Comparison of ENCODE assay signal across 36 cellular contexts in the genomic region with DNA sequence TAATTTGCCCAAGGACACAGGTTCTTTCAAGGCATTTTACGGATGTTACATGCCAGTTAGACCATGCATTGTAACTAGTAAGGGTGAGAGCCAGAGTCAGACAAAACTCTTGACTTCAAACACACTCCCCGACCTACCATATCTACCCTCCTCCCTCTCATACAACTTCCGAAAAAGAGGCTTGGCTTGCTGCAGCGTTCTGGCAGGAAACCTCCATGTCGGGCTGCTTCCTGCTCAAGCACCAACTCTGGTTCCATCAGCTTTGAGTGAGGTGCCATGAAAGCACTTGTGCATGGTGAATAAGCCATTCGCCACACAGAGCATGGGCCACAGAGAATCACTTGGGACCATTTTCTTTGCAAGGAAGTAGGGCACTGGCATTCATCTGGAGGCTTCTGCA. TPM values are rescaled to one million over a fixed set of nuclear protein-coding genes. Genes with fewer than 3 reads are reported as not detected.
"Had no signal": no experiment of that assay in that cellular context is flagged by ENCODE, and none has a peak within 500 bp of the region (broad histone marks: within the 10 kb centered on the region; RNA-seq: fewer than 3 reads in every experiment).

No MANE protein-coding gene starts in this region.

- H3K4me2 ChIP-seq: smooth muscle cell had no signal

- H3K79me2 ChIP-seq: parathyroid adenoma had no signal

- H3K4me3 ChIP-seq: coronary artery, dorsolateral prefrontal cortex, psoas muscle, right atrium auricular region, smooth muscle cell, uterus had no signal

- DNase-seq: activated CD4-positive, alpha-beta T cell treated with anti-CD3 and anti-CD28 coated beads for 4 hours; activated CD4-positive, alpha-beta T cell treated with anti-CD3 and anti-CD28 coated beads, Interleukin-2, amount 50 U/mL, for 4 hours; activated CD8-positive, alpha-beta memory T cell treated with anti-CD3 and anti-CD28 coated beads for 24 hours; activated gamma-delta T cell treated with Interleukin-2 at 50 U/mL for 16 hours; activated naive CD4-positive, alpha-beta T cell treated with anti-CD3 and anti-CD28 coated beads, Interleukin-2, amount 50 U/mL, for 16 hours; activated T-cell treated with anti-CD3 and anti-CD28 coated beads, Interleukin-2, amount 50 U/mL, for 1 hour; amniotic stem cell; brain microvascular endothelial cell; dorsolateral prefrontal cortex; effector memory CD4-positive, alpha-beta T cell; erythroblast; head of caudate nucleus; hypothalamus; immature natural killer cell; naive B cell; occipital lobe; psoas muscle; stimulated activated CD4-positive, alpha-beta T cell treated with anti-CD3 and anti-CD28 coated beads, Interleukin-1b, Interleukin-23, amount 100 ng/mL, for 48 hours; stimulated activated CD4-positive, alpha-beta T cell treated with anti-CD3 and anti-CD28 coated beads, Interleukin-4, amount 100 ng/mL, for 4 hours; stimulated activated CD8-positive, alpha-beta memory T cell treated with anti-CD3 and anti-CD28 coated beads, Interleukin-4, amount 100 ng/mL, for 48 hours; stimulated activated naive CD8-positive, alpha-beta T cell treated with anti-CD3 and anti-CD28 coated beads, Interleukin-15, amount 100 ng/mL, for 72 hours; substantia nigra; uterus had no signal

- H3K4me1 Mint-ChIP-seq: immature natural killer cell; mesothelial cell of epicardium; stimulated activated memory B cell treated with anti-CD40 and anti-IgM and Interleukin-4, amounts not matched to agents 10 μg/mL and 1 μg/mL and 100 μg/mL, for 72 hours; stimulated activated naive CD8-positive, alpha-beta T cell treated with anti-CD3 and anti-CD28 coated beads, Interleukin-15, amount 100 ng/mL, for 72 hours had no signal

- H3K36me3 Mint-ChIP-seq: immature natural killer cell; mesothelial cell of epicardium; stimulated activated memory B cell treated with anti-CD40 and anti-IgM and Interleukin-4, amounts not matched to agents 10 μg/mL and 1 μg/mL and 100 μg/mL, for 72 hours; type B pancreatic cell had no signal

- H3K27me3 Mint-ChIP-seq: stimulated activated memory B cell treated with anti-CD40 and anti-IgM and Interleukin-4, amounts not matched to agents 10 μg/mL and 1 μg/mL and 100 μg/mL, for 72 hours had no signal

- H3K9ac ChIP-seq: parathyroid adenoma had no signal

- ATAC-seq: psoas muscle; stimulated activated memory B cell treated with anti-CD40 and anti-IgM and Interleukin-4, amounts not matched to agents 10 μg/mL and 1 μg/mL and 100 μg/mL, for 72 hours; stimulated activated naive CD8-positive, alpha-beta T cell treated with anti-CD3 and anti-CD28 coated beads, Interleukin-15, amount 100 ng/mL, for 72 hours had no signal

- H3K36me3 ChIP-seq: brain microvascular endothelial cell, right atrium auricular region, uterus had no signal

- H3K9me3 ChIP-seq: psoas muscle, uterus had no signal

- H3K4me1 ChIP-seq: parathyroid adenoma, psoas muscle, right atrium auricular region, uterus had no signal

- H3K4me3 Mint-ChIP-seq: activated T-helper 1 cell treated with anti-CD3 and anti-CD28 coated beads, Interleukin-12 subunit alpha, Interleukin-12 subunit beta, Interleukin-2, Interleukin-4 antibody, amounts not matched to agents 30 ng/mL and 10 ng/mL and 1 ng/mL, durations not matched to agents 14 hours and 24 hours and 36 hours; immature natural killer cell; mesothelial cell of epicardium; naive B cell; stimulated activated memory B cell treated with anti-CD40 and anti-IgM and Interleukin-4, amounts not matched to agents 10 μg/mL and 1 μg/mL and 100 μg/mL, for 72 hours; stimulated activated naive CD8-positive, alpha-beta T cell treated with anti-CD3 and anti-CD28 coated beads, Interleukin-15, amount 100 ng/mL, for 72 hours; T-helper 2 cell treated with Interferon-gamma antibody and Interleukin-4, amounts not matched to agents 5 μg/mL and 100 μg/mL, for 36 hours; type B pancreatic cell had no signal

- H2AFZ ChIP-seq: parathyroid adenoma had no signal

- H3K27ac Mint-ChIP-seq: activated T-helper 1 cell treated with anti-CD3 and anti-CD28 coated beads, Interleukin-12 subunit alpha, Interleukin-12 subunit beta, Interleukin-2, Interleukin-4 antibody, amounts not matched to agents 30 ng/mL and 10 ng/mL and 1 ng/mL, durations not matched to agents 14 hours and 24 hours and 36 hours; immature natural killer cell; mesothelial cell of epicardium; naive B cell; stimulated activated memory B cell treated with anti-CD40 and anti-IgM and Interleukin-4, amounts not matched to agents 10 μg/mL and 1 μg/mL and 100 μg/mL, for 72 hours; stimulated activated naive CD8-positive, alpha-beta T cell treated with anti-CD3 and anti-CD28 coated beads, Interleukin-15, amount 100 ng/mL, for 72 hours; T-helper 2 cell treated with Interferon-gamma antibody and Interleukin-4, amounts not matched to agents 5 μg/mL and 100 μg/mL, for 36 hours; type B pancreatic cell had no signal

- H3K27ac ChIP-seq: brain microvascular endothelial cell, coronary artery, dorsolateral prefrontal cortex, parathyroid adenoma, psoas muscle, right atrium auricular region, uterus, VCaP had no signal

- H3K27me3 ChIP-seq: brain microvascular endothelial cell, uterus had no signal

- H3K9me3 Mint-ChIP-seq: activated T-helper 1 cell treated with anti-CD3 and anti-CD28 coated beads, Interleukin-12 subunit alpha, Interleukin-12 subunit beta, Interleukin-2, Interleukin-4 antibody, amounts not matched to agents 30 ng/mL and 10 ng/mL and 1 ng/mL, durations not matched to agents 14 hours and 24 hours and 36 hours; T-helper 2 cell treated with Interferon-gamma antibody and Interleukin-4, amounts not matched to agents 5 μg/mL and 100 μg/mL, for 36 hours had no signal

RNA-seq across cellular contexts. Expression of a gene that starts 53.2 kb away (rescaled TPM):
- total RNA-seq: activated T-helper 1 cell treated with anti-CD3 and anti-CD28 coated beads, Interleukin-12 subunit alpha, Interleukin-12 subunit beta, Interleukin-2, Interleukin-4 antibody, amounts not matched to agents 30 ng/mL and 10 ng/mL and 1 ng/mL, durations not matched to agents 14 hours and 24 hours and 36 hours; astrocyte; cerebellum; mesothelial cell of epicardium; occipital lobe; psoas muscle; right atrium auricular region; smooth muscle cell had no signal
- polyA plus RNA-seq: immature natural killer cell, neural cell, smooth muscle cell had no signal
